8 cellular contexts compared by ENCODE assay signal in genomic region chr6:16759181-16759645, GRCh38. TPM values are rescaled to one million over a fixed set of nuclear protein-coding genes. Genes with fewer than 3 reads are reported as not detected.
DNase-seq lines count a peak whose midpoint lies in the region; ATAC-seq lines count a peak whose summit lies in the region.

No MANE protein-coding gene starts in this region.

- peak overlapping the region; percentile 65 for H2AFZ ChIP-seq in ACC112 (ENCODE audit: low read length, unreplicated experiment)

- intact Hi-C loops in activated T-helper 2 cell treated with anti-CD3 and anti-CD28 coated beads, Interferon-gamma antibody, Interleukin-2, Interleukin-4, amounts not matched to agents 10 μg/mL and 5 μg/mL and 100 μg/mL, durations not matched to agents 14 hours and 24 hours and 36 hours (cut with micrococcal nuclease) = loop anchor here (1.0 kb wide), 1 partner anchor 282 kb away; no protein-coding TSS in a partner anchor

- DNase-seq in HAP-1 (ENCODE audit: low spot score in 2 of 2) = no peak
- no peak for DNase-seq in activated T-helper 2 cell treated with anti-CD3 and anti-CD28 coated beads, Interferon-gamma antibody, Interleukin-2, Interleukin-4, amounts not matched to agents 10 μg/mL and 5 μg/mL and 100 μg/mL, durations not matched to agents 14 hours and 24 hours and 36 hours (ENCODE audit: low spot score)
- no peak for DNase-seq in GOT3 (lab: John Stamatoyannopoulos, UW)
- DNase-seq in NCI-H2227 treated with DMSO at 0.1 percent for 48 hours (lab: John Stamatoyannopoulos, UW) = no peak

- H3K9me3 ChIP-seq in HAP-1 (no peaks in the 10 kb centered on the region), skeletal muscle tissue (ENCODE audit: control insufficient read depth in 3 of 3, low read length in 3 of 3) (no peaks in the 10 kb centered on the region)

- H3K79me2 ChIP-seq in ACC112 (ENCODE audit: control insufficient read depth, insufficient read depth, low read length, unreplicated experiment) = peaks cover 50% of the 10 kb centered on the region

- peak overlapping the region; percentile 89 for H3K4me3 Mint-ChIP-seq in activated T-helper 2 cell treated with anti-CD3 and anti-CD28 coated beads, Interferon-gamma antibody, Interleukin-2, Interleukin-4, amounts not matched to agents 10 μg/mL and 5 μg/mL and 100 μg/mL, durations not matched to agents 14 hours and 24 hours and 36 hours (ENCODE audit: low read depth)

- H3K4me1 Mint-ChIP-seq in activated T-helper 2 cell treated with anti-CD3 and anti-CD28 coated beads, Interferon-gamma antibody, Interleukin-2, Interleukin-4, amounts not matched to agents 10 μg/mL and 5 μg/mL and 100 μg/mL, durations not matched to agents 14 hours and 24 hours and 36 hours (ENCODE audit: low read depth) = peaks cover 60% of the 10 kb centered on the region

- H3K27ac ChIP-seq in ACC112 (ENCODE audit: low read depth, low read length) (peak overlapping the region; percentile 92), skeletal muscle tissue (ENCODE audit: low read depth, low read length) (peak overlapping the region; percentile 98)

- H3K27me3 Mint-ChIP-seq in activated T-helper 2 cell treated with anti-CD3 and anti-CD28 coated beads, Interferon-gamma antibody, Interleukin-2, Interleukin-4, amounts not matched to agents 10 μg/mL and 5 μg/mL and 100 μg/mL, durations not matched to agents 14 hours and 24 hours and 36 hours (ENCODE audit: low read depth) = no peaks in the 10 kb centered on the region

- in situ Hi-C loops in HAP-1 (cut with MboI; ENCODE audit: low sequenced_read_pairs) = no loop called here

- H3K27ac Mint-ChIP-seq in activated T-helper 2 cell treated with anti-CD3 and anti-CD28 coated beads, Interferon-gamma antibody, Interleukin-2, Interleukin-4, amounts not matched to agents 10 μg/mL and 5 μg/mL and 100 μg/mL, durations not matched to agents 14 hours and 24 hours and 36 hours = peak overlapping the region; percentile 90

- H3K4me1 ChIP-seq in ACC112 (ENCODE audit: control insufficient read depth, insufficient read depth, low read length, unreplicated experiment) = peaks cover 32% of the 10 kb centered on the region
- H3K4me1 ChIP-seq in HAP-1 = peaks cover 35% of the 10 kb centered on the region
- H3K4me1 ChIP-seq in skeletal muscle tissue (ENCODE audit: control insufficient read depth in 3 of 3, insufficient read depth in 3 of 3, low read length in 3 of 3) = peaks cover 15 to 40% (median 27%) of the 10 kb centered on the region in 3 donors

- H3K27me3 ChIP-seq in ACC112 (ENCODE audit: insufficient read depth, low read length) = no peaks in the 10 kb centered on the region
- no peaks in the 10 kb centered on the region for H3K27me3 ChIP-seq in HAP-1 (ENCODE audit: low read depth)
- H3K27me3 ChIP-seq in skeletal muscle tissue (ENCODE audit: control insufficient read depth in 3 of 3, insufficient read depth in 3 of 3, low read length in 3 of 3) = no peaks in the 10 kb centered on the region

- H3K36me3 Mint-ChIP-seq in activated T-helper 2 cell treated with anti-CD3 and anti-CD28 coated beads, Interferon-gamma antibody, Interleukin-2, Interleukin-4, amounts not matched to agents 10 μg/mL and 5 μg/mL and 100 μg/mL, durations not matched to agents 14 hours and 24 hours and 36 hours (ENCODE audit: low read depth) = peaks cover 34% of the 10 kb centered on the region

- H3K36me3 ChIP-seq in ACC112 (ENCODE audit: insufficient read depth, low read length) (no peaks in the 10 kb centered on the region), HAP-1 (replicated peaks) (no peaks in the 10 kb centered on the region), skeletal muscle tissue (ENCODE audit: control insufficient read depth in 3 of 3, insufficient read depth in 3 of 3, low read length in 3 of 3) (no peaks in the 10 kb centered on the region)

- H3K4me3 ChIP-seq in ACC112 (ENCODE audit: low read depth, low read length) (peak overlapping the region; percentile 92), HAP-1 (peak overlapping the region; percentile 58), iPS-11a (ENCODE audit: low read depth, low read length) (peak overlapping the region; percentile 69), skeletal muscle tissue (ENCODE audit: low read length in 3 of 3) (peak overlapping the region; percentile 72 to 94 (median 88))

- no peak for ATAC-seq in GM18502 (IDR thresholded peaks at IDR 0.05; ENCODE audit: poor library complexity, unreplicated experiment)

- peak overlapping the region; percentile 88 to 98 (median 98) for H3K9ac ChIP-seq in skeletal muscle tissue (ENCODE audit: low read depth in 1 of 3, low read length in 3 of 3)

- no peaks in the 10 kb centered on the region for H3K9me3 Mint-ChIP-seq in activated T-helper 2 cell treated with anti-CD3 and anti-CD28 coated beads, Interferon-gamma antibody, Interleukin-2, Interleukin-4, amounts not matched to agents 10 μg/mL and 5 μg/mL and 100 μg/mL, durations not matched to agents 14 hours and 24 hours and 36 hours

RNA-seq across cellular contexts. Expression of gene ATXN1, which starts 2.0 kb away (rescaled TPM):
- total RNA-seq in activated T-helper 2 cell treated with anti-CD3 and anti-CD28 coated beads, Interferon-gamma antibody, Interleukin-2, Interleukin-4, amounts not matched to agents 10 μg/mL and 5 μg/mL and 100 μg/mL, durations not matched to agents 14 hours and 24 hours and 36 hours = 66.5 and 69.1 TPM in 2 replicates
- 30.8 TPM for total RNA-seq in skeletal muscle tissue
